Comparison of ENCODE assay signal across 8 cellular contexts in genomic region chr1:51433269-51433971, GRCh38.
DNase-seq lines count a peak whose midpoint lies in the region; TF ChIP-seq lines count a peak whose summit lies in the region.

No MANE protein-coding gene starts in this region.

- TF ChIP-seq CTCF in Loucy (conservative IDR thresholded peaks at IDR 0.05; ENCODE audit: low read length) (no peak), neutrophil (IDR thresholded peaks at IDR 0.05) (no peak)

- H3K4me3 Mint-ChIP-seq in dendritic cell treated with granulocyte-macrophage colony-stimulating factor and Interleukin-4, amounts not matched to agents 40 ng/mL and 50 ng/mL, for 4 days: no peak overlapping the region

- peaks cover 31% of the 10 kb centered on the region for H3K4me1 Mint-ChIP-seq in dendritic cell treated with granulocyte-macrophage colony-stimulating factor and Interleukin-4, amounts not matched to agents 40 ng/mL and 50 ng/mL, for 4 days (ENCODE audit: low read depth)

- no peak overlapping the region for H2BK12ac ChIP-seq in trophoblast cell (ENCODE audit: low read length)

- no peak overlapping the region for H3K4ac ChIP-seq in trophoblast cell (ENCODE audit: low read depth, low read length)

- H3K18ac ChIP-seq in trophoblast cell (ENCODE audit: low read length): no peak overlapping the region

- H4K8ac ChIP-seq in trophoblast cell (ENCODE audit: low read depth, low read length): no peak overlapping the region

- H3K36me3 ChIP-seq in Loucy (ENCODE audit: insufficient read depth, low read length) (peaks cover 22% of the 10 kb centered on the region; the same call in 1 of the 2 replicates), neutrophil (peaks cover under 1% of the 10 kb centered on the region), trophoblast cell (ENCODE audit: control insufficient read depth in 1 of 2, insufficient read depth in 2 of 2, low read length in 2 of 2) (peaks cover 8 to 12% of the 10 kb centered on the region in 2 experiments)

- WGBS in trophoblast cell (ENCODE audit: extremely low coverage, insufficient coverage, insufficient read length): no CpG with 5 or more reads among the region's 4 CpGs

- peak overlapping the region; percentile 64 for H3K4me2 ChIP-seq in Loucy (ENCODE audit: low read depth, low read length, poor library complexity, severe bottlenecking)
- H3K4me2 ChIP-seq in trophoblast cell (ENCODE audit: low read length): no peak overlapping the region

- no peaks in the 10 kb centered on the region for H3K79me1 ChIP-seq in trophoblast cell (ENCODE audit: low read length)

- H3K9ac ChIP-seq in Loucy (ENCODE audit: low read depth, low read length, poor library complexity, severe bottlenecking) (peak overlapping the region; percentile 21), trophoblast cell (ENCODE audit: low read length) (no peak overlapping the region)

- H3K14ac ChIP-seq in trophoblast cell (ENCODE audit: low read length): no peak overlapping the region

- H4K91ac ChIP-seq in trophoblast cell (ENCODE audit: low read depth, low read length): no peak overlapping the region

- peak overlapping the region; percentile 85 for H3K27ac ChIP-seq in neutrophil
- H3K27ac ChIP-seq in trophoblast cell (ENCODE audit: low read depth, low read length): no peak overlapping the region

- no peaks in the 10 kb centered on the region for H3K27me3 Mint-ChIP-seq in dendritic cell treated with granulocyte-macrophage colony-stimulating factor and Interleukin-4, amounts not matched to agents 40 ng/mL and 50 ng/mL, for 4 days

- no peaks in the 10 kb centered on the region for H3K9me3 Mint-ChIP-seq in dendritic cell treated with granulocyte-macrophage colony-stimulating factor and Interleukin-4, amounts not matched to agents 40 ng/mL and 50 ng/mL, for 4 days

- no peaks in the 10 kb centered on the region for H3K9me2 ChIP-seq in Loucy (replicated peaks; ENCODE audit: low read depth, low read length)

- peak overlapping the region; percentile 51 for H3K4me3 ChIP-seq in Loucy (ENCODE audit: low read length, poor library complexity, severe bottlenecking)
- H3K4me3 ChIP-seq in neutrophil (ENCODE audit: low read depth in 1 of 2, low read length in 1 of 2): peak overlapping the region; percentile 26 to 37
- no peak overlapping the region for H3K4me3 ChIP-seq in trophoblast cell (ENCODE audit: low read depth, low read length)

- H3K9me3 ChIP-seq in Loucy (ENCODE audit: insufficient read depth, low read depth, low read length) (no peaks in the 10 kb centered on the region), neutrophil (no peaks in the 10 kb centered on the region), trophoblast cell (ENCODE audit: insufficient read depth, low read depth, low read length) (no peaks in the 10 kb centered on the region)

- H3K27me3 ChIP-seq in Loucy (ENCODE audit: insufficient read depth, low read length, poor library complexity, severe bottlenecking): no peaks in the 10 kb centered on the region
- H3K27me3 ChIP-seq in neutrophil: no peaks in the 10 kb centered on the region
- H3K27me3 ChIP-seq in trophoblast cell (ENCODE audit: insufficient read depth, low read length): no peaks in the 10 kb centered on the region

- no peaks in the 10 kb centered on the region for H4K20me1 ChIP-seq in Loucy (ENCODE audit: insufficient read depth, low read length, poor library complexity, severe bottlenecking)

- no peak overlapping the region for H2AFZ ChIP-seq in Loucy (ENCODE audit: low read length)
- no peak overlapping the region for H2AFZ ChIP-seq in trophoblast cell (ENCODE audit: insufficient read depth, low read length, poor library complexity)

- DNase-seq in GF-D8 (lab: John Stamatoyannopoulos, UW) (peak; percentile 80), head of caudate nucleus (no peak), NCI-H1417 (lab: John Stamatoyannopoulos, UW) (no peak), pons (ENCODE audit: low spot score) (no peak), trophoblast cell (no peak)

- intact Hi-C loops in dendritic cell treated with granulocyte-macrophage colony-stimulating factor and Interleukin-4, amounts not matched to agents 40 ng/mL and 50 ng/mL, for 4 days (cut with micrococcal nuclease): no loop called here
- intact Hi-C loops in head of caudate nucleus (cut with DNase I): no loop called here

- H3K79me2 ChIP-seq in Loucy (ENCODE audit: insufficient read depth, low read length): no peaks in the 10 kb centered on the region
- H3K79me2 ChIP-seq in trophoblast cell (ENCODE audit: control insufficient read depth, insufficient read depth, low read length, poor library complexity): no peaks in the 10 kb centered on the region

- H4K12ac ChIP-seq in trophoblast cell (ENCODE audit: low read depth, low read length): no peak overlapping the region

- H2AK5ac ChIP-seq in trophoblast cell (ENCODE audit: low read length): no peak overlapping the region

- H3F3A ChIP-seq in Loucy (ENCODE audit: low read depth): peaks cover 22% of the 10 kb centered on the region; the same call in 1 of the 2 replicates

- H3K4me1 ChIP-seq in Loucy (ENCODE audit: insufficient read depth, low read length, poor library complexity, severe bottlenecking) (peaks cover 37% of the 10 kb centered on the region), neutrophil (ENCODE audit: control insufficient read depth in 1 of 2, insufficient read depth in 1 of 2, low read depth in 1 of 2, low read length in 1 of 2) (peaks cover 60 to 61% of the 10 kb centered on the region in 2 experiments), trophoblast cell (ENCODE audit: control insufficient read depth in 1 of 2, insufficient read depth in 2 of 2, low read length in 2 of 2) (peaks cover 0 to 2% of the 10 kb centered on the region in 2 experiments)

- peak overlapping the region; percentile 71 for H3K27ac Mint-ChIP-seq in dendritic cell treated with granulocyte-macrophage colony-stimulating factor and Interleukin-4, amounts not matched to agents 40 ng/mL and 50 ng/mL, for 4 days

- no peak overlapping the region for H3K23ac ChIP-seq in trophoblast cell (ENCODE audit: low read length)

- no peak overlapping the region for H2BK5ac ChIP-seq in trophoblast cell (ENCODE audit: low read depth, low read length, poor library complexity)

- H2BK120ac ChIP-seq in trophoblast cell (ENCODE audit: insufficient read depth, low read length, poor library complexity): no peak overlapping the region

- H3K36me3 Mint-ChIP-seq in dendritic cell treated with granulocyte-macrophage colony-stimulating factor and Interleukin-4, amounts not matched to agents 40 ng/mL and 50 ng/mL, for 4 days (ENCODE audit: low read depth): peaks cover 78% of the 10 kb centered on the region
